7 cellular contexts compared by ENCODE assay signal in the genomic region with DNA sequence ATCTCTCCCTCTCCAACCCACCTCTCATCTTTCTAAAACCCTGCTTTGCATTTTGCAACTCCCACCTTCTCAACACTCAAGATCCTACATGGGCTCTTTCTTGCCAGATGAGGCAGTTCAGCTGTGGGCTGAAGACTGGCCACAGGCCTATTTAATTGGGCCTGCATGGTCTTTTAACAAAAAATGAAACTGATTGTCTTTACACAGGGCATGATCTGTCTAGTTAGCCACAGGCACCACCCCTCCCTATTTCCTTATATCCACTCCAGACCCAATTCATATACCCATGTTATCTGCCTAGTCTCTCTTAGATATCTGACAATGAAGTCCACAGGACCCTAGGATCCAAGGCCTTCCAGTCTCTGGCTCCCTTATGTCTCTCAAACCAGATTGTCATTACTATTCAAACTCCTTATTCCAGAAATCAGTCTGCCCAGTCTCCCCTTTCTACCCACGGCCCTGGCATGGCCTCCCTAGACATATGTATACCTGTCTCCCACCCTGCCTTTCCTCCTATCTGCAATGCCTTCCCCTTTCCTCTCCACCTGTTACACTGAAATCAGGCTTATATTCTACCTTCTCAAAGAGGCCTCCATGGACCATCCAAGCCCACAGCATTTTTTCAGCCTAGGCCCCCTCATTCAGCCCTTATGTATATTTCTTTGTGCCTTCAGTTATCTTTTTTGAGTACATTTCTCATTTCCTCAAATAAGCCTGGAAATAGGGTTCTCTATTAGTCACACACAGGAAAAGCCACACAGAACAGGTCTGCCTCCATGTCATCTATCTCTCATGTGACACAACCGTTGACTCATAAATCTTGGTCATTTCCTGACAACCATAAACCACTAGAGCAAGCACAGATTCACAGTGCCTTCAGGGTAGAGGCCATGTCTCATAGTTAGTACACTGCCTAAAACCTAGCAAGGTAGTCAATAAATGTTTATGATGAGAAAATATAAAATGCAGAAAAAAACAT. TPM values are rescaled to one million over a fixed set of nuclear protein-coding genes. Genes with fewer than 3 reads are reported as not detected.
DNase-seq lines count a peak whose midpoint lies in the region; FAIRE-seq and TF ChIP-seq lines count a peak whose summit lies in the region.

No MANE protein-coding gene starts in this region.

- H3K4me1 ChIP-seq in GM23248 (ENCODE audit: insufficient read depth) (peaks cover 29% of the 10 kb centered on the region), kidney (ENCODE audit: control insufficient read depth in 1 of 2, insufficient read depth in 1 of 2, low read depth in 1 of 2, low read length in 2 of 2) (no peaks in the 10 kb centered on the region)

- H3K36me3 ChIP-seq in GM23248 (ENCODE audit: low read depth) (no peaks in the 10 kb centered on the region), KOPT-K1 (ENCODE audit: insufficient read depth, low read length) (no peaks in the 10 kb centered on the region), kidney epithelial cell (ENCODE audit: control insufficient read depth, insufficient read depth, low read length) (no peaks in the 10 kb centered on the region), kidney (ENCODE audit: control insufficient read depth in 1 of 2, insufficient read depth in 2 of 2, low read length in 2 of 2) (no peaks in the 10 kb centered on the region)

- H3K4me3 ChIP-seq in GM23248, result no peak overlapping the region
- H3K4me3 ChIP-seq in kidney epithelial cell (ENCODE audit: low read depth, low read length), result no peak overlapping the region
- no peak overlapping the region for H3K4me3 ChIP-seq in kidney (ENCODE audit: low read length in 2 of 2)

- intact Hi-C loops in activated T-helper 1 cell treated with anti-CD3 and anti-CD28 coated beads, Interleukin-12 subunit alpha, Interleukin-12 subunit beta, Interleukin-2, Interleukin-4 antibody, amounts not matched to agents 30 ng/mL and 10 ng/mL and 1 ng/mL, durations not matched to agents 14 hours and 24 hours and 36 hours (cut with micrococcal nuclease), result loop anchor here (1.0 to 5.0 kb wide), 7 partner anchors 8 to 709 kb away; partner anchors contain the start of genes LPAR3 and MCOLN2
- intact Hi-C loops in kidney (cut with DNase I), result no loop called here

- FAIRE-seq in GM18507 (lab: Jason Lieb, UNC), result peak; percentile 77
- no peak for FAIRE-seq in kidney (lab: Jason Lieb, UNC)

- DNase-seq in GM18507 (ENCODE audit: extremely low spot score, insufficient read length, low read depth) (peak; percentile 37), GM23248 (peak; percentile 87), kidney epithelial cell (ENCODE audit: low read depth) (peak; percentile 77), kidney (no peak), anterior cingulate cortex (lab: John Stamatoyannopoulos, UW) (no peak)
- DNase-seq in activated T-helper 1 cell treated with anti-CD3 and anti-CD28 coated beads, Interleukin-12 subunit alpha, Interleukin-12 subunit beta, Interleukin-2, Interleukin-4 antibody, amounts not matched to agents 30 ng/mL and 10 ng/mL and 1 ng/mL, durations not matched to agents 14 hours and 24 hours and 36 hours (ENCODE audit: low spot score), result peak; percentile 61

- WGBS in GM23248 (ENCODE audit: low coverage in 1 of 2, low lambda C conversion rate in 2 of 2, missing lambda C conversion rate in 2 of 2), 2 experiments, result 46 to 50% methylated on average over 2 of the region's 2 CpGs

- H3K4me1 Mint-ChIP-seq in activated T-helper 1 cell treated with anti-CD3 and anti-CD28 coated beads, Interleukin-12 subunit alpha, Interleukin-12 subunit beta, Interleukin-2, Interleukin-4 antibody, amounts not matched to agents 30 ng/mL and 10 ng/mL and 1 ng/mL, durations not matched to agents 14 hours and 24 hours and 36 hours (ENCODE audit: low read depth), result peaks cover 42% of the 10 kb centered on the region

- TF ChIP-seq CTCF in kidney epithelial cell (IDR thresholded peaks at IDR 0.05; ENCODE audit: insufficient read depth, low read length, poor library complexity, severe bottlenecking) (no peak), kidney (IDR thresholded peaks at IDR 0.05; ENCODE audit: borderline replicate concordance, extremely low read depth, insufficient read depth) (no peak)

- no peaks in the 10 kb centered on the region for H3K9me2 ChIP-seq in GM23248 (ENCODE audit: insufficient read depth)

- H3F3A ChIP-seq in GM23248 (ENCODE audit: insufficient read depth), result peaks cover 28% of the 10 kb centered on the region

- peaks cover 1% of the 10 kb centered on the region for H3K27me3 Mint-ChIP-seq in activated T-helper 1 cell treated with anti-CD3 and anti-CD28 coated beads, Interleukin-12 subunit alpha, Interleukin-12 subunit beta, Interleukin-2, Interleukin-4 antibody, amounts not matched to agents 30 ng/mL and 10 ng/mL and 1 ng/mL, durations not matched to agents 14 hours and 24 hours and 36 hours (ENCODE audit: insufficient read depth)

- no peaks in the 10 kb centered on the region for H3K27me3 ChIP-seq in GM23248 (replicated peaks; ENCODE audit: insufficient read depth)
- no peaks in the 10 kb centered on the region for H3K27me3 ChIP-seq in kidney epithelial cell (ENCODE audit: control insufficient read depth, insufficient read depth, low read length)

- no peaks in the 10 kb centered on the region for H3K79me2 ChIP-seq in GM23248 (ENCODE audit: insufficient read depth)

- H3K27ac Mint-ChIP-seq in activated T-helper 1 cell treated with anti-CD3 and anti-CD28 coated beads, Interleukin-12 subunit alpha, Interleukin-12 subunit beta, Interleukin-2, Interleukin-4 antibody, amounts not matched to agents 30 ng/mL and 10 ng/mL and 1 ng/mL, durations not matched to agents 14 hours and 24 hours and 36 hours, result peak overlapping the region; percentile 66

- in situ Hi-C loops in GM23248 (cut with MboI), result no loop called here

- H3K4me2 ChIP-seq in GM23248 (ENCODE audit: unreplicated experiment), result no peak overlapping the region

- peaks cover 3% of the 10 kb centered on the region for H3K9me3 Mint-ChIP-seq in activated T-helper 1 cell treated with anti-CD3 and anti-CD28 coated beads, Interleukin-12 subunit alpha, Interleukin-12 subunit beta, Interleukin-2, Interleukin-4 antibody, amounts not matched to agents 30 ng/mL and 10 ng/mL and 1 ng/mL, durations not matched to agents 14 hours and 24 hours and 36 hours

- no peak overlapping the region for H3K9ac ChIP-seq in GM23248
- no peak overlapping the region for H3K9ac ChIP-seq in kidney (ENCODE audit: low read length in 2 of 2)

- H3K4me3 Mint-ChIP-seq in activated T-helper 1 cell treated with anti-CD3 and anti-CD28 coated beads, Interleukin-12 subunit alpha, Interleukin-12 subunit beta, Interleukin-2, Interleukin-4 antibody, amounts not matched to agents 30 ng/mL and 10 ng/mL and 1 ng/mL, durations not matched to agents 14 hours and 24 hours and 36 hours, result peak overlapping the region; percentile 0

- peaks cover 16% of the 10 kb centered on the region for H3K36me3 Mint-ChIP-seq in activated T-helper 1 cell treated with anti-CD3 and anti-CD28 coated beads, Interleukin-12 subunit alpha, Interleukin-12 subunit beta, Interleukin-2, Interleukin-4 antibody, amounts not matched to agents 30 ng/mL and 10 ng/mL and 1 ng/mL, durations not matched to agents 14 hours and 24 hours and 36 hours (ENCODE audit: low read depth)

- H3K9me3 ChIP-seq in GM23248 (ENCODE audit: low read depth) (no peaks in the 10 kb centered on the region), KOPT-K1 (ENCODE audit: insufficient read depth, low read length, poor library complexity, severe bottlenecking) (no peaks in the 10 kb centered on the region), kidney (ENCODE audit: control insufficient read depth in 1 of 2, low read length in 2 of 2) (no peaks in the 10 kb centered on the region)

- H3K27ac ChIP-seq in GM23248, result peak overlapping the region; percentile 38
- H3K27ac ChIP-seq in KOPT-K1 (ENCODE audit: low read depth, low read length, poor library complexity, severe bottlenecking), result peak overlapping the region; percentile 17
- H3K27ac ChIP-seq in kidney (ENCODE audit: low read depth in 2 of 2, low read length in 2 of 2), result no peak overlapping the region

- H2AFZ ChIP-seq in GM23248, result no peak overlapping the region

- H4K20me1 ChIP-seq in GM23248 (ENCODE audit: insufficient read depth), result no peaks in the 10 kb centered on the region

RNA-seq across cellular contexts. Expression of gene LPAR3, which starts 39.0 kb away (rescaled TPM):
- total RNA-seq in GM23248 (2014; rRNA removed; shearing (Covaris generic)), result 0.32 and 1.1 TPM in 2 replicates
- polyA plus RNA-seq in GM23248 (2016; fragmentation: Nextera tagmentation; extraction: Ambion mirVana) (not detected in 2 replicates), kidney (ENCODE audit: insufficient read depth, low read depth, low replicate concordance) (not detected)
- total RNA-seq in activated T-helper 1 cell treated with anti-CD3 and anti-CD28 coated beads, Interleukin-12 subunit alpha, Interleukin-12 subunit beta, Interleukin-2, Interleukin-4 antibody, amounts not matched to agents 30 ng/mL and 10 ng/mL and 1 ng/mL, durations not matched to agents 14 hours and 24 hours and 36 hours, result 0.34 and 0.47 TPM in 2 replicates
- total RNA-seq in kidney epithelial cell (0.55 and 0.58 TPM in 2 replicates), kidney (0.22 TPM)

Comparison
In these comparisons a context has a peak if more than half of its experiments do, and no peak if none do; other contexts are left out.
1. DNase-seq: peak in GM18507 (single experiment), GM23248 (single experiment), activated T-helper 1 cell treated with anti-CD3 and anti-CD28 coated beads, Interleukin-12 subunit alpha, Interleukin-12 subunit beta, Interleukin-2, Interleukin-4 antibody, amounts not matched to agents 30 ng/mL and 10 ng/mL and 1 ng/mL, durations not matched to agents 14 hours and 24 hours and 36 hours (single experiment) and kidney epithelial cell (single experiment); none in kidney (single experiment) and anterior cingulate cortex (0 of 58).
2. H3K27ac ChIP-seq: peak in GM23248 (single experiment) and KOPT-K1 (single experiment); none in kidney (0 of 2).